In genomic region chr3:134326760-134327593, GRCh38 we compare ENCODE assay signal across 8 cellular contexts. TPM values are rescaled to one million over a fixed set of nuclear protein-coding genes. Genes with fewer than 3 reads are reported as not detected.
DNase-seq lines count a peak whose midpoint lies in the region; ATAC-seq and TF ChIP-seq lines count a peak whose summit lies in the region.

No MANE protein-coding gene starts in this region.

- H3K9me3 ChIP-seq in suprapubic skin, result no peaks in the 10 kb centered on the region

- peak; percentile 79 for TF ChIP-seq EP300 in suprapubic skin (IDR thresholded peaks at IDR 0.05)

- peaks cover 52% of the 10 kb centered on the region for H3K4me1 ChIP-seq in suprapubic skin

- TF ChIP-seq CTCF in brain microvascular endothelial cell (IDR thresholded peaks at IDR 0.05; ENCODE audit: low read depth, low read length, missing control alignments), result no peak
- no peak for TF ChIP-seq CTCF in suprapubic skin (IDR thresholded peaks at IDR 0.05)

- peak overlapping the region; percentile 89 for H3K27ac ChIP-seq in brain microvascular endothelial cell
- peak overlapping the region; percentile 82 for H3K27ac ChIP-seq in suprapubic skin

- H3K27me3 ChIP-seq in brain microvascular endothelial cell (replicated peaks) (no peaks in the 10 kb centered on the region), suprapubic skin (no peaks in the 10 kb centered on the region)

- ATAC-seq in GM21390 (IDR thresholded peaks at IDR 0.05; ENCODE audit: unreplicated experiment) (no peak), HG03565 (IDR thresholded peaks at IDR 0.05; ENCODE audit: unreplicated experiment) (no peak), GM18907 (IDR thresholded peaks at IDR 0.05; ENCODE audit: unreplicated experiment) (no peak)

- in situ Hi-C loops in brain microvascular endothelial cell (cut with HindIII; ENCODE audit: low pct_ligation_motif_present, low sequenced_read_pairs), result no loop called here

- DNase-seq in HK-2 (ENCODE audit: unreplicated experiment), result peak; percentile 93
- peak; percentile 96 for DNase-seq in brain microvascular endothelial cell
- peak; percentile 99 for DNase-seq in islet precursor cell
- DNase-seq in suprapubic skin (ENCODE audit: low spot score in 2 of 2), result peak in 1 of 2 donors; percentile 73
- DNase-seq in stimulated activated CD4-positive, alpha-beta T cell treated with anti-CD3 and anti-CD28 coated beads, Interleukin-12 subunit alpha, Interleukin-12 subunit beta, amount 100 ng/mL, for 4 hours, result no peak

- TF ChIP-seq POLR2A in suprapubic skin (IDR thresholded peaks at IDR 0.05), result no peak

- no peak overlapping the region for H3K4me3 ChIP-seq in brain microvascular endothelial cell (ENCODE audit: low read depth, low read length)
- no peak overlapping the region for H3K4me3 ChIP-seq in suprapubic skin

- 23% methylated on average over 8 of the region's 10 CpGs for WGBS in suprapubic skin

- H3K36me3 ChIP-seq in brain microvascular endothelial cell (replicated peaks) (no peaks in the 10 kb centered on the region), suprapubic skin (no peaks in the 10 kb centered on the region)

RNA-seq across cellular contexts. Expression of gene AMOTL2, which starts 47.3 kb away (rescaled TPM):
- 100 to 1,000 TPM in 2 of 4 donors, 10 to 100 TPM in 2; 80.4 to 118 (median 95.8) TPM for total RNA-seq in suprapubic skin
